17 cellular contexts compared by ENCODE assay signal in genomic region chr22:17398159-17398558, GRCh38.
"Had no signal": no experiment of that assay in that cellular context is flagged by ENCODE, and none has a peak within 500 bp of the region (broad histone marks: within the 10 kb centered on the region; RNA-seq: fewer than 3 reads in every experiment).

No MANE protein-coding gene starts in this region.

- H3K9me3 ChIP-seq: breast epithelium, sigmoid colon, SJCRH30, tibial artery had no signal

- H3K4me1 Mint-ChIP-seq: activated B cell treated with CpG ODN at 0.5 μM for 24 hours had no signal

- H3K27ac ChIP-seq: breast epithelium, epithelial cell of prostate, sigmoid colon, SJCRH30, tibial artery had no signal

- H3K27me3 ChIP-seq: breast epithelium, sigmoid colon, SJCRH30, tibial artery had no signal

- H3K4me3 Mint-ChIP-seq: activated B cell treated with CpG ODN at 0.5 μM for 24 hours; activated naive CD8-positive, alpha-beta T cell; activated T-cell treated with anti-CD3 and anti-CD28 coated beads, Interleukin-2, amount 50 U/mL, for 72 hours; mesothelial cell of epicardium had no signal

- H3K36me3 Mint-ChIP-seq: activated naive CD8-positive, alpha-beta T cell; mesothelial cell of epicardium had no signal

- H3K4me1 ChIP-seq: breast epithelium, sigmoid colon, SJCRH30, tibial artery had no signal

- H3K9me3 Mint-ChIP-seq: activated B cell treated with CpG ODN at 0.5 μM for 24 hours; activated T-cell treated with anti-CD3 and anti-CD28 coated beads, Interleukin-2, amount 50 U/mL, for 72 hours; mesothelial cell of epicardium had no signal

- DNase-seq: activated B cell treated with CpG ODN at 0.5 μM for 24 hours; activated CD4-positive, alpha-beta T cell treated with anti-CD3 and anti-CD28 coated beads for 48 hours; activated CD8-positive, alpha-beta memory T cell treated with anti-CD3 and anti-CD28 coated beads, Interleukin-2, amount 50 U/mL, for 48 hours; activated gamma-delta T cell; activated T-cell treated with anti-CD3 and anti-CD28 coated beads, Interleukin-2, amount 50 U/mL, for 72 hours; cerebellar nuclear complex; effector memory CD4-positive, alpha-beta T cell; kidney; sigmoid colon; SJCRH30; stimulated activated CD4-positive, alpha-beta T cell treated with anti-CD3 and anti-CD28 coated beads, Interleukin-2, amount 100 ng/mL, for 24 hours; T-helper 2 cell; tibial artery had no signal

- H3K36me3 ChIP-seq: breast epithelium, sigmoid colon, SJCRH30, tibial artery had no signal

- H3K4me3 ChIP-seq: breast epithelium, sigmoid colon, SJCRH30, tibial artery had no signal

- H3K27ac Mint-ChIP-seq: activated B cell treated with CpG ODN at 0.5 μM for 24 hours; activated naive CD8-positive, alpha-beta T cell; activated T-cell treated with anti-CD3 and anti-CD28 coated beads, Interleukin-2, amount 50 U/mL, for 72 hours; mesothelial cell of epicardium had no signal

- FAIRE-seq: kidney had no signal

- H3K27me3 Mint-ChIP-seq: activated B cell treated with CpG ODN at 0.5 μM for 24 hours had no signal

- ATAC-seq: activated T-cell treated with anti-CD3 and anti-CD28 coated beads, Interleukin-2, amount 50 U/mL, for 72 hours had no signal
